In the genomic region with DNA sequence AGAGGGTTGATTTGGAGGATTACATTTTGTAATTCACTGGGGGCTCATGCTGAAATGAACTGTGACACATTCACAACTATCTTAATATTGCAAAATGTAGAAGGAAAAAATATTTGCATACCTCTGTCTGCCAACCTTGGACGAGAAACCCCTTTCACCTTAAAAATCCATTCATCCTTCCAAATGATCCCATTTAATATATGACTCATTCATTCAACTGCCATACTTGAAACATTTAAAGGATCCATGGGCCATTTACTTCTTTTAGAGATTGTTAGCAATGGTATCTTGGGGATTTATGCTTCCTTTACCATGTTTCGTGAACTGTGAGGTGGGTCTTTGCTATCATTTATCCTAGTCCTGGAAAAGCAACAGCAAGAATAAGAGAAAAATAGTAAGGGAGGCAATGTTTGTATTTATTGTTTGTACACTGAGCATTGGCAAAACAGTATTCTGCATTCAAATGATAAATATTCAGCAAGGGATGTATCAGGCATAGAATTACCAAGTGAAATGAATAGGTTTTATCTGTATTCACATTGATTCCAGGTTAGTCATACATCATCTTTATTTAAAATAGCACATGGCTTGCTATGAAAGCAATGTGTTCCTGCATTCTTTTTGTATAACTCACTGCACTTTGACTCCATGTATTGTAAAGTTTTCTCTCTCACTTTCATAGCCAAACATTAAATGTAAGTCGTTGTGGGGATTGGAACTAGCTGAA, we compare ENCODE assay signal across 16 cellular contexts.
DNase-seq lines count a peak whose midpoint lies in the region; ATAC-seq, FAIRE-seq and TF ChIP-seq lines count a peak whose summit lies in the region.
"Had no signal": no experiment of that assay in that cellular context is flagged by ENCODE, and none has a peak within 500 bp of the region (broad histone marks: within the 10 kb centered on the region; RNA-seq: fewer than 3 reads in every experiment).

No MANE protein-coding gene starts in this region.

- no peaks in the 10 kb centered on the region for H3K79me2 ChIP-seq in astrocyte (ENCODE audit: insufficient read depth, low read length)

- CTCF ChIA-PET in activated naive CD4-positive, alpha-beta T cell treated with anti-CD3 and anti-CD28 coated beads, Interleukin-2, amount 10 ng/mL, durations not matched to agents 7 days and 5 days (lab: Charles Lee), result no interaction called here

- no peak overlapping the region for H3K4me3 ChIP-seq in right cardiac atrium (ENCODE audit: low read length)
- no peak overlapping the region for H3K4me3 ChIP-seq in astrocyte (ENCODE audit: insufficient read depth, low read depth, low read length)
- no peak overlapping the region for H3K4me3 ChIP-seq in HAP-1
- H3K4me3 ChIP-seq: transverse colon had no signal

- H3K9me3 ChIP-seq in right cardiac atrium (ENCODE audit: control insufficient read depth, low read length) (no peaks in the 10 kb centered on the region), astrocyte (ENCODE audit: insufficient read depth, low read depth, low read length) (no peaks in the 10 kb centered on the region), HAP-1 (no peaks in the 10 kb centered on the region)
- H3K9me3 ChIP-seq: transverse colon had no signal

- peaks cover 17% of the 10 kb centered on the region for H3K4me1 Mint-ChIP-seq in astrocyte (ENCODE audit: low read depth, unreplicated experiment)
- no peaks in the 10 kb centered on the region for H3K4me1 Mint-ChIP-seq in activated naive CD4-positive, alpha-beta T cell treated with anti-CD3 and anti-CD28 coated beads, Interleukin-2, amount 10 ng/mL, durations not matched to agents 7 days and 5 days
- H3K4me1 Mint-ChIP-seq: activated CD8-positive, alpha-beta memory T cell treated with anti-CD3 and anti-CD28 coated beads, Interleukin-2, amount 10 ng/mL, durations not matched to agents 7 days and 5 days; activated naive CD8-positive, alpha-beta T cell treated with anti-CD3 and anti-CD28 coated beads for 36 hours; naive B cell had no signal

- intact Hi-C loops in left ventricle myocardium superior (cut with micrococcal nuclease), result no loop called here
- intact Hi-C loops in right cardiac atrium (cut with DNase I), result no loop called here

- no peak overlapping the region for H2AFZ ChIP-seq in astrocyte (ENCODE audit: low read depth, low read length)

- no peak overlapping the region for H3K4me3 Mint-ChIP-seq in astrocyte (ENCODE audit: unreplicated experiment)
- H3K4me3 Mint-ChIP-seq in activated naive CD4-positive, alpha-beta T cell treated with anti-CD3 and anti-CD28 coated beads, Interleukin-2, amount 10 ng/mL, durations not matched to agents 7 days and 5 days, result no peak overlapping the region
- H3K4me3 Mint-ChIP-seq: activated CD8-positive, alpha-beta memory T cell treated with anti-CD3 and anti-CD28 coated beads, Interleukin-2, amount 10 ng/mL, durations not matched to agents 7 days and 5 days; activated naive CD8-positive, alpha-beta T cell treated with anti-CD3 and anti-CD28 coated beads for 36 hours; effector memory CD8-positive, alpha-beta T cell; naive B cell had no signal

- no peaks in the 10 kb centered on the region for H3K9me3 Mint-ChIP-seq in astrocyte (ENCODE audit: unreplicated experiment)
- peaks cover 5% of the 10 kb centered on the region for H3K9me3 Mint-ChIP-seq in activated naive CD4-positive, alpha-beta T cell treated with anti-CD3 and anti-CD28 coated beads, Interleukin-2, amount 10 ng/mL, durations not matched to agents 7 days and 5 days

- ATAC-seq in left ventricle myocardium superior, result peak; percentile 46
- no peak for ATAC-seq in right cardiac atrium
- ATAC-seq: activated CD8-positive, alpha-beta memory T cell treated with anti-CD3 and anti-CD28 coated beads, Interleukin-2, amount 10 ng/mL, durations not matched to agents 7 days and 5 days; effector memory CD8-positive, alpha-beta T cell had no signal

- peak overlapping the region; percentile 88 for H3K27ac Mint-ChIP-seq in astrocyte (ENCODE audit: unreplicated experiment)
- H3K27ac Mint-ChIP-seq in activated naive CD4-positive, alpha-beta T cell treated with anti-CD3 and anti-CD28 coated beads, Interleukin-2, amount 10 ng/mL, durations not matched to agents 7 days and 5 days, result no peak overlapping the region
- H3K27ac Mint-ChIP-seq: activated CD8-positive, alpha-beta memory T cell treated with anti-CD3 and anti-CD28 coated beads, Interleukin-2, amount 10 ng/mL, durations not matched to agents 7 days and 5 days; activated naive CD8-positive, alpha-beta T cell treated with anti-CD3 and anti-CD28 coated beads for 36 hours; effector memory CD8-positive, alpha-beta T cell; naive B cell had no signal

- H3K4me1 ChIP-seq in right cardiac atrium (ENCODE audit: control insufficient read depth, insufficient read depth, low read length) (no peaks in the 10 kb centered on the region), astrocyte (ENCODE audit: insufficient read depth, low read length) (peaks cover 10% of the 10 kb centered on the region), HAP-1 (no peaks in the 10 kb centered on the region)
- H3K4me1 ChIP-seq: transverse colon had no signal

- WGBS in right cardiac atrium, result 69% methylated on average over 3 of the region's 3 CpGs

- FAIRE-seq in astrocyte (lab: Jason Lieb, UNC), result peak; percentile 58
- FAIRE-seq: A204.1 had no signal

- no peaks in the 10 kb centered on the region for H3K27me3 Mint-ChIP-seq in astrocyte (ENCODE audit: low read depth, unreplicated experiment)
- H3K27me3 Mint-ChIP-seq in activated naive CD4-positive, alpha-beta T cell treated with anti-CD3 and anti-CD28 coated beads, Interleukin-2, amount 10 ng/mL, durations not matched to agents 7 days and 5 days, result no peaks in the 10 kb centered on the region
- H3K27me3 Mint-ChIP-seq: activated CD8-positive, alpha-beta memory T cell treated with anti-CD3 and anti-CD28 coated beads, Interleukin-2, amount 10 ng/mL, durations not matched to agents 7 days and 5 days; activated naive CD8-positive, alpha-beta T cell treated with anti-CD3 and anti-CD28 coated beads for 36 hours; effector memory CD8-positive, alpha-beta T cell; naive B cell had no signal

- no peaks in the 10 kb centered on the region for H4K20me1 ChIP-seq in astrocyte (ENCODE audit: insufficient read depth, low read length)

- TF ChIP-seq CTCF in astrocyte (IDR thresholded peaks at IDR 0.05; ENCODE audit: insufficient read depth, low read depth, low read length), result no peak

- no peaks in the 10 kb centered on the region for H3K36me3 ChIP-seq in astrocyte (ENCODE audit: insufficient read depth, low read length)
- H3K36me3 ChIP-seq in HAP-1 (replicated peaks), result no peaks in the 10 kb centered on the region
- H3K36me3 ChIP-seq: transverse colon had no signal

- in situ Hi-C loops in HAP-1 (cut with MboI; ENCODE audit: low sequenced_read_pairs), result no loop called here

- H3K27ac ChIP-seq in right cardiac atrium (ENCODE audit: low read length) (no peak overlapping the region), astrocyte (ENCODE audit: low read depth, low read length) (peak overlapping the region; percentile 78)
- H3K27ac ChIP-seq: transverse colon had no signal

- peak overlapping the region; percentile 46 for H3K9ac ChIP-seq in astrocyte (ENCODE audit: low read length)

- DNase-seq in left ventricle myocardium superior (no peak), right cardiac atrium (no peak), astrocyte (ENCODE audit: low read depth) (peak; percentile 89), glomerular endothelial cell (ENCODE audit: extremely low read depth, low read depth, low spot score) (peak; percentile 5), stromal cell of bone marrow (ENCODE audit: low read depth) (peak; percentile 22), HAP-1 (ENCODE audit: low spot score in 2 of 2) (no peak)
- DNase-seq in stimulated activated CD4-positive, alpha-beta T cell treated with anti-CD3 and anti-CD28 coated beads, Interleukin-4, amount 100 ng/mL, for 24 hours, result no peak
- DNase-seq in activated naive CD4-positive, alpha-beta T cell treated with anti-CD3 and anti-CD28 coated beads, Interleukin-2, amount 10 ng/mL, durations not matched to agents 7 days and 5 days, result no peak
- DNase-seq: activated CD8-positive, alpha-beta memory T cell treated with anti-CD3 and anti-CD28 coated beads, Interleukin-2, amount 10 ng/mL, durations not matched to agents 7 days and 5 days; activated naive CD8-positive, alpha-beta T cell treated with anti-CD3 and anti-CD28 coated beads for 36 hours; DMS79 treated with DMSO at 0.1 percent for 48 hours; effector memory CD8-positive, alpha-beta T cell; naive B cell; NCI-H446; transverse colon had no signal

- no peaks in the 10 kb centered on the region for H3K27me3 ChIP-seq in right cardiac atrium (ENCODE audit: control insufficient read depth, insufficient read depth)
- no peaks in the 10 kb centered on the region for H3K27me3 ChIP-seq in astrocyte (ENCODE audit: insufficient read depth, low read length)
- no peaks in the 10 kb centered on the region for H3K27me3 ChIP-seq in HAP-1 (ENCODE audit: low read depth)
- H3K27me3 ChIP-seq: transverse colon had no signal

- no peaks in the 10 kb centered on the region for H3K36me3 Mint-ChIP-seq in astrocyte (ENCODE audit: low read depth, unreplicated experiment)
- H3K36me3 Mint-ChIP-seq in activated naive CD4-positive, alpha-beta T cell treated with anti-CD3 and anti-CD28 coated beads, Interleukin-2, amount 10 ng/mL, durations not matched to agents 7 days and 5 days, result no peaks in the 10 kb centered on the region
- H3K36me3 Mint-ChIP-seq: activated CD8-positive, alpha-beta memory T cell treated with anti-CD3 and anti-CD28 coated beads, Interleukin-2, amount 10 ng/mL, durations not matched to agents 7 days and 5 days; activated naive CD8-positive, alpha-beta T cell treated with anti-CD3 and anti-CD28 coated beads for 36 hours; naive B cell had no signal

- H3K4me2 ChIP-seq in astrocyte (ENCODE audit: low read length), result peak overlapping the region; percentile 78

Comparison
In these comparisons a context has a peak if more than half of its experiments do, and no peak if none do; other contexts are left out.
1. DNase-seq: peak in astrocyte (single experiment), glomerular endothelial cell (single experiment) and stromal cell of bone marrow (single experiment); none in left ventricle myocardium superior (single experiment), right cardiac atrium (0 of 3), stimulated activated CD4-positive, alpha-beta T cell treated with anti-CD3 and anti-CD28 coated beads, Interleukin-4, amount 100 ng/mL, for 24 hours (single experiment), HAP-1 (0 of 2) and activated naive CD4-positive, alpha-beta T cell treated with anti-CD3 and anti-CD28 coated beads, Interleukin-2, amount 10 ng/mL, durations not matched to agents 7 days and 5 days (single experiment).